Comparison of ENCODE assay signal across 27 cellular contexts in genomic region chr20:59081036-59081435, GRCh38.
"Had no signal": no experiment of that assay in that cellular context is flagged by ENCODE, and none has a peak within 500 bp of the region (broad histone marks: within the 10 kb centered on the region; RNA-seq: fewer than 3 reads in every experiment).

No MANE protein-coding gene starts in this region.

- ATAC-seq: foreskin keratinocyte; gastroesophageal sphincter; heart right ventricle; left ventricle myocardium superior; lower lobe of right lung; natural killer cell; right lobe of liver; stimulated activated naive CD8-positive, alpha-beta T cell treated with anti-CD3 and anti-CD28 coated beads, Interleukin-15, amount 100 ng/mL, for 72 hours had no signal

- H3K4me3 ChIP-seq: coronary artery, dorsolateral prefrontal cortex, esophagus muscularis mucosa, gastroesophageal sphincter, heart right ventricle, lower lobe of right lung, right lobe of liver, smooth muscle cell, suprapubic skin, transverse colon, uterus had no signal

- DNase-seq: dorsolateral prefrontal cortex; effector CD4-positive, alpha-beta T cell; foreskin keratinocyte; heart right ventricle; hypothalamus; left ventricle myocardium superior; lower lobe of right lung; natural killer cell; right lobe of liver; stimulated activated CD4-positive, alpha-beta T cell treated with anti-CD3 and anti-CD28 coated beads, Interleukin-12 subunit alpha, Interleukin-12 subunit beta, amount 100 ng/mL, for 4 hours; stimulated activated CD4-positive, alpha-beta T cell treated with anti-CD3 and anti-CD28 coated beads, Interleukin-1b, Interleukin-23, amount 100 ng/mL, for 48 hours; stimulated activated CD4-positive, alpha-beta T cell treated with anti-CD3 and anti-CD28 coated beads, Interleukin-4, amount 100 ng/mL, for 1 hour; stimulated activated CD8-positive, alpha-beta memory T cell treated with anti-CD3 and anti-CD28 coated beads, Interleukin-4, amount 100 ng/mL, for 48 hours; stimulated activated naive CD4-positive, alpha-beta T cell; stimulated activated naive CD8-positive, alpha-beta T cell treated with anti-CD3 and anti-CD28 coated beads, Interleukin-15, amount 100 ng/mL, for 72 hours; transverse colon; uterus had no signal

- H3K27ac Mint-ChIP-seq: memory B cell; natural killer cell; progenitor cell of endocrine pancreas; stimulated activated naive CD8-positive, alpha-beta T cell treated with anti-CD3 and anti-CD28 coated beads, Interleukin-15, amount 100 ng/mL, for 72 hours had no signal

- H3K4me3 Mint-ChIP-seq: memory B cell; natural killer cell; neural crest cell; stimulated activated naive CD8-positive, alpha-beta T cell treated with anti-CD3 and anti-CD28 coated beads, Interleukin-15, amount 100 ng/mL, for 72 hours had no signal

- H3K27ac ChIP-seq: coronary artery, dorsolateral prefrontal cortex, esophagus muscularis mucosa, foreskin keratinocyte, gastroesophageal sphincter, heart right ventricle, lower lobe of right lung, neutrophil, parathyroid adenoma, right lobe of liver, suprapubic skin, transverse colon, uterus had no signal

- H3K36me3 Mint-ChIP-seq: natural killer cell had no signal

- H3K9me3 Mint-ChIP-seq: memory B cell; natural killer cell; neural crest cell; stimulated activated naive CD8-positive, alpha-beta T cell treated with anti-CD3 and anti-CD28 coated beads, Interleukin-15, amount 100 ng/mL, for 72 hours had no signal

- H3K4me1 ChIP-seq: lower lobe of right lung, parathyroid adenoma, transverse colon, uterus had no signal

- H3K36me3 ChIP-seq: esophagus muscularis mucosa, gastroesophageal sphincter, heart right ventricle, lower lobe of right lung, neutrophil, right lobe of liver, suprapubic skin, transverse colon, uterus had no signal

- H3K4me1 Mint-ChIP-seq: neural crest cell had no signal

- H3K9me3 ChIP-seq: esophagus muscularis mucosa, gastroesophageal sphincter, heart right ventricle, lower lobe of right lung, neutrophil, right lobe of liver, suprapubic skin, transverse colon, uterus had no signal

- H3K27me3 ChIP-seq: right lobe of liver, uterus had no signal
